16 cellular contexts compared by ENCODE assay signal in genomic region chr1:117613969-117614865, GRCh38. TPM values are rescaled to one million over a fixed set of nuclear protein-coding genes. Genes with fewer than 3 reads are reported as not detected.
A peak's percentile ranks its signal among the peaks of the same experiment; 100 is the strongest.
DNase-seq lines count a peak whose midpoint lies in the region; ATAC-seq and TF ChIP-seq lines count a peak whose summit lies in the region.
"Had no signal": no experiment of that assay in that cellular context is flagged by ENCODE, and none has a peak within 500 bp of the region (broad histone marks: within the 10 kb centered on the region; RNA-seq: fewer than 3 reads in every experiment).

No MANE protein-coding gene starts in this region.

- peaks cover 100% of the 10 kb centered on the region for H3K4me1 ChIP-seq in DND-41 (ENCODE audit: insufficient read depth, low read length)

- intact Hi-C loops in posterior vena cava (cut with DNase I) = no loop called here

- H3K9me3 ChIP-seq in DND-41 (ENCODE audit: insufficient read depth, low read length, severe bottlenecking) = no peaks in the 10 kb centered on the region
- H3K9me3 ChIP-seq: esophagus squamous epithelium, left lung, testis had no signal

- peak overlapping the region; percentile 88 for H3K4me2 ChIP-seq in DND-41 (ENCODE audit: insufficient read depth, low read length)

- peaks cover 60% of the 10 kb centered on the region for H3K36me3 ChIP-seq in DND-41 (ENCODE audit: insufficient read depth, low read length)
- H3K36me3 ChIP-seq: esophagus squamous epithelium, left lung had no signal

- no peak for DNase-seq in DND-41
- peak; percentile 36 for DNase-seq in NB4 (ENCODE audit: low read depth)
- peak; percentile 70 to 83 for DNase-seq in erythroblast (lab: John Stamatoyannopoulos, UW)
- peak; percentile 31 for DNase-seq in posterior vena cava (ENCODE audit: low spot score)
- no peak for DNase-seq in DMS 273 (lab: John Stamatoyannopoulos, UW; ENCODE audit: unreplicated experiment)
- DNase-seq in OCI-M2 (lab: John Stamatoyannopoulos, UW; ENCODE audit: unreplicated experiment) = no peak
- no peak for DNase-seq in NCI-H187 treated with DMSO at 0.1 percent for 48 hours (lab: John Stamatoyannopoulos, UW)
- DNase-seq: activated CD4-positive, alpha-beta T cell treated with anti-CD3 and anti-CD28 coated beads, Interleukin-2, amount 10 ng/mL, durations not matched to agents 24 days and 14 days; amygdala; esophagus squamous epithelium; left lung; NCI-H2081 treated with DMSO at 0.1 percent for 48 hours; NCI-H748 treated with DMSO at 0.1 percent for 48 hours; nucleus accumbens; testis had no signal

- no peaks in the 10 kb centered on the region for H3K27me3 ChIP-seq in DND-41 (ENCODE audit: insufficient read depth, low read length, poor library complexity)
- H3K27me3 ChIP-seq: left lung, testis had no signal

- H3K4me3 ChIP-seq in DND-41 (ENCODE audit: low read depth in 1 of 2, low read length in 2 of 2) (peak overlapping the region in 1 of 2 experiments; percentile 47; a peak in 2 of 4 replicates), NB4 (ENCODE audit: low read depth, low read length) (peak overlapping the region; percentile 52)
- H3K4me3 ChIP-seq: esophagus squamous epithelium, left lung, testis had no signal

- peak overlapping the region; percentile 92 for H3K27ac ChIP-seq in DND-41 (ENCODE audit: low read length)
- H3K27ac ChIP-seq: testis had no signal

- H2AFZ ChIP-seq in DND-41 (ENCODE audit: low read depth, low read length) = no peak overlapping the region

- no peak for TF ChIP-seq POLR2A in NB4 (IDR thresholded peaks at IDR 0.05; ENCODE audit: extremely low read depth, insufficient read length)
- no peak for TF ChIP-seq POLR2A in erythroblast (IDR thresholded peaks at IDR 0.05; ENCODE audit: low read length)

- H4K20me1 ChIP-seq in DND-41 (ENCODE audit: insufficient read depth, low read length) = peaks cover 41% of the 10 kb centered on the region

- peaks cover 98% of the 10 kb centered on the region for H3K79me2 ChIP-seq in DND-41 (ENCODE audit: insufficient read depth, low read length)

- peak overlapping the region; percentile 53 for H3K9ac ChIP-seq in DND-41 (ENCODE audit: low read depth, low read length)

- TF ChIP-seq CTCF in DND-41 (IDR thresholded peaks at IDR 0.05; ENCODE audit: borderline replicate concordance, extremely low read depth, low read length, poor library complexity, severe bottlenecking) (no peak), NB4 (IDR thresholded peaks at IDR 0.05; ENCODE audit: low read depth, low read length) (no peak)

- ATAC-seq in DND-41 (ENCODE audit: insufficient read depth, low read depth) (no peak), HG03108 (IDR thresholded peaks at IDR 0.05; ENCODE audit: unreplicated experiment) (no peak)

RNA-seq across cellular contexts. Expression of gene TENT5C, which starts 8.4 kb away (rescaled TPM):
- total RNA-seq in posterior vena cava = 10 to 100 TPM in 1 of 2 donors, 1 to 10 TPM in 1; 3.6 to 12.4 TPM

Comparison
In these comparisons a context has a peak if more than half of its experiments do, and no peak if none do; other contexts are left out.
1. DNase-seq: peak in NB4 (single experiment), erythroblast (2 of 2) and posterior vena cava (single experiment); none in DND-41 (single experiment), DMS 273 (single experiment), OCI-M2 (single experiment) and NCI-H187 treated with DMSO at 0.1 percent for 48 hours (single experiment).